In genomic region chr11:132866783-132867545, GRCh38 we compare ENCODE assay signal across 25 cellular contexts.
DNase-seq lines count a peak whose midpoint lies in the region; ATAC-seq, FAIRE-seq and TF ChIP-seq lines count a peak whose summit lies in the region.
"Had no signal": no experiment of that assay in that cellular context is flagged by ENCODE, and none has a peak within 500 bp of the region (broad histone marks: within the 10 kb centered on the region; RNA-seq: fewer than 3 reads in every experiment).

No MANE protein-coding gene starts in this region.

- no peak for FAIRE-seq in bronchial epithelial cell (lab: Jason Lieb, UNC)
- FAIRE-seq: H1, small intestine had no signal

- no peaks in the 10 kb centered on the region for H4K20me1 ChIP-seq in GM23338 (replicated peaks; ENCODE audit: insufficient read depth)

- peak; percentile 30 for DNase-seq in MCF 10A (ENCODE audit: unreplicated experiment)
- no peak for DNase-seq in breast epithelium (ENCODE audit: low spot score in 2 of 2)
- peak; percentile 89 for DNase-seq in bronchial epithelial cell (ENCODE audit: low read depth)
- peak; percentile 29 for DNase-seq in kidney epithelial cell (ENCODE audit: low read depth)
- DNase-seq in HT-29 (ENCODE audit: low spot score), result no peak
- DNase-seq in GM23338 (ENCODE audit: low spot score), result no peak
- DNase-seq: 8988T; activated CD4-positive, alpha-beta T cell treated with anti-CD3 and anti-CD28 coated beads for 48 hours; activated naive CD4-positive, alpha-beta T cell treated with anti-CD3 and anti-CD28 coated beads, Interleukin-2, amount 10 ng/mL, durations not matched to agents 7 days and 5 days; activated T-cell treated with anti-CD3 and anti-CD28 coated beads, Interleukin-2, amount 50 U/mL, for 48 hours; amygdala; CD8-positive, alpha-beta T cell; effector memory CD4-positive, alpha-beta T cell; GF-D8; left cardiac atrium; NCI-H1092; NCI-H2081; NCI-H774; small intestine; upper lobe of right lung had no signal

- H3K9me2 ChIP-seq in GM23338 (ENCODE audit: insufficient read depth), result no peaks in the 10 kb centered on the region

- no peak overlapping the region for H3K27ac ChIP-seq in breast epithelium
- no peak overlapping the region for H3K27ac ChIP-seq in GM23338 (ENCODE audit: low read depth)
- H3K27ac ChIP-seq: upper lobe of right lung, VCaP had no signal

- H3K4me3 Mint-ChIP-seq in MCF 10A (ENCODE audit: unreplicated experiment) (no peak overlapping the region), GM23338 (no peak overlapping the region)
- H3K4me3 Mint-ChIP-seq: activated naive CD4-positive, alpha-beta T cell treated with anti-CD3 and anti-CD28 coated beads, Interleukin-2, amount 10 ng/mL, durations not matched to agents 7 days and 5 days; CD8-positive, alpha-beta T cell; memory B cell had no signal

- ATAC-seq in GM19467 (IDR thresholded peaks at IDR 0.05; ENCODE audit: unreplicated experiment) (no peak), HG03432 (IDR thresholded peaks at IDR 0.05; ENCODE audit: unreplicated experiment) (no peak), GM23338 (no peak)
- ATAC-seq: CD8-positive, alpha-beta T cell; left cardiac atrium; upper lobe of right lung had no signal

- no peaks in the 10 kb centered on the region for H3K9me3 ChIP-seq in breast epithelium
- H3K9me3 ChIP-seq: upper lobe of right lung had no signal

- H3K27me3 ChIP-seq in breast epithelium (peaks cover 0 to 3% of the 10 kb centered on the region in 2 donors), bronchial epithelial cell (ENCODE audit: control insufficient read depth, insufficient read depth, low read length) (no peaks in the 10 kb centered on the region), kidney epithelial cell (ENCODE audit: control insufficient read depth, insufficient read depth, low read length) (no peaks in the 10 kb centered on the region), GM23338 (ENCODE audit: insufficient read depth) (no peaks in the 10 kb centered on the region)
- H3K27me3 ChIP-seq: upper lobe of right lung had no signal

- H3K4me1 ChIP-seq in breast epithelium (no peaks in the 10 kb centered on the region), GM23338 (ENCODE audit: insufficient read depth) (peaks cover 6% of the 10 kb centered on the region; the same call in 1 of the 2 replicates)
- H3K4me1 ChIP-seq: upper lobe of right lung had no signal

- H3K36me3 Mint-ChIP-seq in MCF 10A (ENCODE audit: insufficient read depth, unreplicated experiment) (no peaks in the 10 kb centered on the region), GM23338 (ENCODE audit: low read depth) (no peaks in the 10 kb centered on the region)
- H3K36me3 Mint-ChIP-seq: activated naive CD4-positive, alpha-beta T cell treated with anti-CD3 and anti-CD28 coated beads, Interleukin-2, amount 10 ng/mL, durations not matched to agents 7 days and 5 days; CD8-positive, alpha-beta T cell; memory B cell had no signal

- H2AFZ ChIP-seq in GM23338, result no peak overlapping the region

- no peak overlapping the region for H3K4me3 ChIP-seq in breast epithelium
- no peak overlapping the region for H3K4me3 ChIP-seq in bronchial epithelial cell (ENCODE audit: low read depth, low read length)
- no peak overlapping the region for H3K4me3 ChIP-seq in kidney epithelial cell (ENCODE audit: low read depth, low read length)
- no peak overlapping the region for H3K4me3 ChIP-seq in GM23338
- H3K4me3 ChIP-seq: upper lobe of right lung had no signal

- 0 out of 2 replicates have a peak, but pooled peaks cover 3% of the 10 kb centered on the region for H3F3A ChIP-seq in GM23338 (replicated peaks; ENCODE audit: low read depth)

- no TSS peak for BruUV-seq in MCF 10A (replicated peaks; lab: Mats Ljungman, UMichigan)

- TF ChIP-seq CTCF in MCF 10A (IDR thresholded peaks at IDR 0.05; ENCODE audit: unreplicated experiment) (no peak), breast epithelium (IDR thresholded peaks at IDR 0.05) (no peak), bronchial epithelial cell (IDR thresholded peaks at IDR 0.05; ENCODE audit: insufficient read depth, low read length, severe bottlenecking) (no peak), kidney epithelial cell (IDR thresholded peaks at IDR 0.05; ENCODE audit: insufficient read depth, low read length, poor library complexity, severe bottlenecking) (no peak), GM23338 (conservative IDR thresholded peaks at IDR 0.05; ENCODE audit: low read depth in 2 of 2) (no peak)

- POLR2A ChIA-PET in MCF 10A (lab: Yijun Ruan, JAX), result no interaction called here

- H3K27me3 Mint-ChIP-seq in MCF 10A (ENCODE audit: insufficient read depth, unreplicated experiment), result no peaks in the 10 kb centered on the region
- peaks cover 2% of the 10 kb centered on the region for H3K27me3 Mint-ChIP-seq in GM23338 (ENCODE audit: insufficient read depth, low read depth, poor library complexity)
- H3K27me3 Mint-ChIP-seq: activated naive CD4-positive, alpha-beta T cell treated with anti-CD3 and anti-CD28 coated beads, Interleukin-2, amount 10 ng/mL, durations not matched to agents 7 days and 5 days; memory B cell had no signal

- intact Hi-C loops in MCF 10A (cut with micrococcal nuclease) (no loop called here), breast epithelium (cut with DNase I; ENCODE audit: low total_unique reads) (no loop called here)

- H3K4me1 Mint-ChIP-seq in MCF 10A (ENCODE audit: insufficient read depth, unreplicated experiment) (no peaks in the 10 kb centered on the region), GM23338 (peaks cover 6% of the 10 kb centered on the region)
- H3K4me1 Mint-ChIP-seq: activated naive CD4-positive, alpha-beta T cell treated with anti-CD3 and anti-CD28 coated beads, Interleukin-2, amount 10 ng/mL, durations not matched to agents 7 days and 5 days; memory B cell had no signal

- CTCF ChIA-PET in MCF 10A (lab: Yijun Ruan, JAX), result interaction anchor here (0.6 to 1.1 kb wide), 2 partner anchors 18 to 74 kb away, joined by 3 to 4 read pairs; no protein-coding TSS in a partner anchor

- no peaks in the 10 kb centered on the region for H3K79me2 ChIP-seq in GM23338 (replicated peaks; ENCODE audit: insufficient read depth)

- no peak overlapping the region for H3K4me2 ChIP-seq in GM23338

- no peak overlapping the region for H3K27ac Mint-ChIP-seq in MCF 10A (ENCODE audit: low read depth, unreplicated experiment)
- H3K27ac Mint-ChIP-seq in GM23338, result no peak overlapping the region
- H3K27ac Mint-ChIP-seq: activated naive CD4-positive, alpha-beta T cell treated with anti-CD3 and anti-CD28 coated beads, Interleukin-2, amount 10 ng/mL, durations not matched to agents 7 days and 5 days; CD8-positive, alpha-beta T cell; memory B cell had no signal

- H3K36me3 ChIP-seq in breast epithelium (no peaks in the 10 kb centered on the region), bronchial epithelial cell (ENCODE audit: control insufficient read depth, insufficient read depth, low read length) (no peaks in the 10 kb centered on the region), kidney epithelial cell (ENCODE audit: control insufficient read depth, insufficient read depth, low read length) (no peaks in the 10 kb centered on the region), GM23338 (ENCODE audit: insufficient read depth) (no peaks in the 10 kb centered on the region)
- H3K36me3 ChIP-seq: upper lobe of right lung had no signal

- TF ChIP-seq POLR2A in breast epithelium (IDR thresholded peaks at IDR 0.05), result no peak

- H3K9me3 Mint-ChIP-seq in MCF 10A (ENCODE audit: unreplicated experiment), result no peaks in the 10 kb centered on the region
- no peaks in the 10 kb centered on the region for H3K9me3 Mint-ChIP-seq in GM23338
- H3K9me3 Mint-ChIP-seq: activated naive CD4-positive, alpha-beta T cell treated with anti-CD3 and anti-CD28 coated beads, Interleukin-2, amount 10 ng/mL, durations not matched to agents 7 days and 5 days; CD8-positive, alpha-beta T cell; memory B cell had no signal

TF ChIP-seq in GM23338, 12 proteins besides CTCF, POLR2A, EP300 and RAD21 (continues in another document):
- TF ChIP-seq STAT1 (IDR thresholded peaks at IDR 0.05; ENCODE audit: unreplicated experiment), result no peak
- TF ChIP-seq POLR2AphosphoS5 (IDR thresholded peaks at IDR 0.05; ENCODE audit: low read depth), result no peak
- TF ChIP-seq ZNF114 (CRISPR knock-in tag; IDR thresholded peaks at IDR 0.05), result no peak
- TF ChIP-seq JUNB (IDR thresholded peaks at IDR 0.05; ENCODE audit: unreplicated experiment), result no peak
- no peak for TF ChIP-seq NANOG (IDR thresholded peaks at IDR 0.05; ENCODE audit: borderline replicate concordance)
- TF ChIP-seq REST (IDR thresholded peaks at IDR 0.05; ENCODE audit: unreplicated experiment), result no peak
- TF ChIP-seq CREB1 (CRISPR knock-in tag; IDR thresholded peaks at IDR 0.05; ENCODE audit: low read depth), result no peak

Comparison
In these comparisons a context has a peak if more than half of its experiments do, and no peak if none do; other contexts are left out.
1. DNase-seq: peak in MCF 10A (single experiment), bronchial epithelial cell (single experiment) and kidney epithelial cell (single experiment); none in breast epithelium (0 of 2), HT-29 (single experiment) and GM23338 (single experiment).